Comparison of ENCODE assay signal across 1 cellular context in the genomic region with DNA sequence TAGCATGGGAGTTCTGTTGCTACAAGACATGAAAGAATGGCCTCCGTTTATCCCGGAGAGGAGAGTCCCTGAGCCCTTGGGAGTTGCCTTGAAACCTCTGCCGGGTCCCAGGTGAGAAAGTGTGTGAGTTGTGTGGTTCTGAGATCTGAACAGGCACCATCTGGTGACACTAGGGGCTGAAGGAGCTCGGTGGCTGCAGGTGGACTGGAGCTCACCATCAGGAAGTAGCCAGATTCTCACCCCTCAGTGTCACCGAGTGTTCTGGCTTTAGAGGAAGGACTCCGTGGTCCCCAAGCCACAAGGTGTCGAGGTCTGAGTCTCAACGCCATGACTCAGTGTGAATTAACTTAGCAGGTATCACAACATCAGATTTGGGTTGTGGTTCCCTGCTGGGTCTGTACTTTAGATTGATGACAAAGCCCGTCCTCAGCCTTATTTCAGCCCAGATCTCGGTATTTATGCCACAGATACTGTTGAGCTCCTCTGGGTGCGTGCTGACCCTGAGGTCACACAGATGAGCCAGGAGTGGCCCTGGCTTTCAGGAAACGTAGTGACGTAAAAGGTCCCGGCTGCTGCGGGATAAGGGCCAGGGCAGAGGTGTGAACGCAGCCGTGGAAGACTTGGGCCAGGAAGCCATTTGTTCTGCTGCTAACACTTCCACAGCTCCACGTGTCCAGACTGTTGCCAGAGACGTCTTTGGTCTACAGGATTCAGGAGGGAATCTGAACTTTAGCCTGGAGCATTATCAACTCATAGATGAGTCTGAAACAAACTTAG.
A peak's percentile ranks its signal among the peaks of the same experiment; 100 is the strongest.
TF ChIP-seq lines count a peak whose summit lies in the region.

No MANE protein-coding gene starts in this region.

TF ChIP-seq in GM12878, 131 proteins besides CTCF, POLR2A, EP300 and RAD21 (continued from another document):
- TF ChIP-seq, protein P1, sequence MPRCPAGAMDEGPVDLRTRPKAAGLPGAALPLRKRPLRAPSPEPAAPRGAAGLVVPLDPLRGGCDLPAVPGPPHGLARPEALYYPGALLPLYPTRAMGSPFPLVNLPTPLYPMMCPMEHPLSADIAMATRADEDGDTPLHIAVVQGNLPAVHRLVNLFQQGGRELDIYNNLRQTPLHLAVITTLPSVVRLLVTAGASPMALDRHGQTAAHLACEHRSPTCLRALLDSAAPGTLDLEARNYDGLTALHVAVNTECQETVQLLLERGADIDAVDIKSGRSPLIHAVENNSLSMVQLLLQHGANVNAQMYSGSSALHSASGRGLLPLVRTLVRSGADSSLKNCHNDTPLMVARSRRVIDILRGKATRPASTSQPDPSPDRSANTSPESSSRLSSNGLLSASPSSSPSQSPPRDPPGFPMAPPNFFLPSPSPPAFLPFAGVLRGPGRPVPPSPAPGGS (IDR thresholded peaks at IDR 0.05; ENCODE audit: borderline replicate concordance, insufficient read depth, low read depth, low read length, poor library complexity, severe bottlenecking) = peak; percentile 38
- TF ChIP-seq ZNF274 (IDR thresholded peaks at IDR 0.05; ENCODE audit: insufficient read depth, insufficient read length) (no peak), TCF3 (IDR thresholded peaks at IDR 0.05; ENCODE audit: borderline replicate concordance, insufficient read depth, low read depth, low read length) (0 out of 2 replicates have a peak, but pooled peaks have one; percentile 29), IRF4 (IDR thresholded peaks at IDR 0.05; ENCODE audit: low read depth, low read length) (peak; percentile 64; the same call in 1 of the 2 replicates), BCL11A (IDR thresholded peaks at IDR 0.05; ENCODE audit: low read depth, low read length) (0 out of 2 replicates have a peak, but pooled peaks have one; percentile 19), MEF2B (IDR thresholded peaks at IDR 0.05; ENCODE audit: partially characterized antibody, poor library complexity, severe bottlenecking) (peak; percentile 99), NR2F1 (conservative IDR thresholded peaks at IDR 0.05) (peak; percentile 87), ZNF217 (IDR thresholded peaks at IDR 0.05) (no peak; the same call in 1 of the 2 replicates), BHLHE40 (IDR thresholded peaks at IDR 0.05; ENCODE audit: borderline replicate concordance in 1 of 2, low read depth in 2 of 2, low read length in 1 of 2) (peak in 1 of 2 experiments; percentile 55; a peak in 2 of 4 replicates), JUND (IDR thresholded peaks at IDR 0.05; ENCODE audit: low read depth, low read length) (no peak), YY1 (IDR thresholded peaks at IDR 0.05; ENCODE audit: low read depth, low read length) (peak; percentile 56), TARDBP (IDR thresholded peaks at IDR 0.05; ENCODE audit: borderline replicate concordance) (no peak)
- TF ChIP-seq, protein P2, sequence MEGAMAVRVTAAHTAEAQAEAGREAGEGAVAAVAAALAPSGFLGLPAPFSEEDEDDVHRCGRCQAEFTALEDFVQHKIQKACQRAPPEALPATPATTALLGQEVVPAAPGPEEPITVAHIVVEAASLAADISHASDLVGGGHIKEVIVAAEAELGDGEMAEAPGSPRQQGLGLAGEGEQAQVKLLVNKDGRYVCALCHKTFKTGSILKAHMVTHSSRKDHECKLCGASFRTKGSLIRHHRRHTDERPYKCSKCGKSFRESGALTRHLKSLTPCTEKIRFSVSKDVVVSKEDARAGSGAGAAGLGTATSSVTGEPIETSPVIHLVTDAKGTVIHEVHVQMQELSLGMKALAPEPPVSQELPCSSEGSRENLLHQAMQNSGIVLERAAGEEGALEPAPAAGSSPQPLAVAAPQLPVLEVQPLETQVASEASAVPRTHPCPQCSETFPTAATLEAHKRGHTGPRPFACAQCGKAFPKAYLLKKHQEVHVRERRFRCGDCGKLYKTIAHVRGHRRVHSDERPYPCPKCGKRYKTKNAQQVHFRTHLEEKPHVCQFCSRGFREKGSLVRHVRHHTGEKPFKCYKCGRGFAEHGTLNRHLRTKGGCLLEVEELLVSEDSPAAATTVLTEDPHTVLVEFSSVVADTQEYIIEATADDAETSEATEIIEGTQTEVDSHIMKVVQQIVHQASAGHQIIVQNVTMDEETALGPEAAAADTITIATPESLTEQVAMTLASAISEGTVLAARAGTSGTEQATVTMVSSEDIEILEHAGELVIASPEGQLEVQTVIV (IDR thresholded peaks at IDR 0.05; ENCODE audit: borderline replicate concordance, partially characterized antibody) = peak; percentile 13
- TF ChIP-seq, protein P3, sequence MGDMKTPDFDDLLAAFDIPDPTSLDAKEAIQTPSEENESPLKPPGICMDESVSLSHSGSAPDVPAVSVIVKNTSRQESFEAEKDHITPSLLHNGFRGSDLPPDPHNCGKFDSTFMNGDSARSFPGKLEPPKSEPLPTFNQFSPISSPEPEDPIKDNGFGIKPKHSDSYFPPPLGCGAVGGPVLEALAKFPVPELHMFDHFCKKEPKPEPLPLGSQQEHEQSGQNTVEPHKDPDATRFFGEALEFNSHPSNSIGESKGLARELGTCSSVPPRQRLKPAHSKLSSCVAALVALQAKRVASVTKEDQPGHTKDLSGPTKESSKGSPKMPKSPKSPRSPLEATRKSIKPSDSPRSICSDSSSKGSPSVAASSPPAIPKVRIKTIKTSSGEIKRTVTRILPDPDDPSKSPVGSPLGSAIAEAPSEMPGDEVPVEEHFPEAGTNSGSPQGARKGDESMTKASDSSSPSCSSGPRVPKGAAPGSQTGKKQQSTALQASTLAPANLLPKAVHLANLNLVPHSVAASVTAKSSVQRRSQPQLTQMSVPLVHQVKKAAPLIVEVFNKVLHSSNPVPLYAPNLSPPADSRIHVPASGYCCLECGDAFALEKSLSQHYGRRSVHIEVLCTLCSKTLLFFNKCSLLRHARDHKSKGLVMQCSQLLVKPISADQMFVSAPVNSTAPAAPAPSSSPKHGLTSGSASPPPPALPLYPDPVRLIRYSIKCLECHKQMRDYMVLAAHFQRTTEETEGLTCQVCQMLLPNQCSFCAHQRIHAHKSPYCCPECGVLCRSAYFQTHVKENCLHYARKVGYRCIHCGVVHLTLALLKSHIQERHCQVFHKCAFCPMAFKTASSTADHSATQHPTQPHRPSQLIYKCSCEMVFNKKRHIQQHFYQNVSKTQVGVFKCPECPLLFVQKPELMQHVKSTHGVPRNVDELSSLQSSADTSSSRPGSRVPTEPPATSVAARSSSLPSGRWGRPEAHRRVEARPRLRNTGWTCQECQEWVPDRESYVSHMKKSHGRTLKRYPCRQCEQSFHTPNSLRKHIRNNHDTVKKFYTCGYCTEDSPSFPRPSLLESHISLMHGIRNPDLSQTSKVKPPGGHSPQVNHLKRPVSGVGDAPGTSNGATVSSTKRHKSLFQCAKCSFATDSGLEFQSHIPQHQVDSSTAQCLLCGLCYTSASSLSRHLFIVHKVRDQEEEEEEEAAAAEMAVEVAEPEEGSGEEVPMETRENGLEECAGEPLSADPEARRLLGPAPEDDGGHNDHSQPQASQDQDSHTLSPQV (IDR thresholded peaks at IDR 0.05) = no peak
